1 cellular context compared by ENCODE assay signal in the genomic region with DNA sequence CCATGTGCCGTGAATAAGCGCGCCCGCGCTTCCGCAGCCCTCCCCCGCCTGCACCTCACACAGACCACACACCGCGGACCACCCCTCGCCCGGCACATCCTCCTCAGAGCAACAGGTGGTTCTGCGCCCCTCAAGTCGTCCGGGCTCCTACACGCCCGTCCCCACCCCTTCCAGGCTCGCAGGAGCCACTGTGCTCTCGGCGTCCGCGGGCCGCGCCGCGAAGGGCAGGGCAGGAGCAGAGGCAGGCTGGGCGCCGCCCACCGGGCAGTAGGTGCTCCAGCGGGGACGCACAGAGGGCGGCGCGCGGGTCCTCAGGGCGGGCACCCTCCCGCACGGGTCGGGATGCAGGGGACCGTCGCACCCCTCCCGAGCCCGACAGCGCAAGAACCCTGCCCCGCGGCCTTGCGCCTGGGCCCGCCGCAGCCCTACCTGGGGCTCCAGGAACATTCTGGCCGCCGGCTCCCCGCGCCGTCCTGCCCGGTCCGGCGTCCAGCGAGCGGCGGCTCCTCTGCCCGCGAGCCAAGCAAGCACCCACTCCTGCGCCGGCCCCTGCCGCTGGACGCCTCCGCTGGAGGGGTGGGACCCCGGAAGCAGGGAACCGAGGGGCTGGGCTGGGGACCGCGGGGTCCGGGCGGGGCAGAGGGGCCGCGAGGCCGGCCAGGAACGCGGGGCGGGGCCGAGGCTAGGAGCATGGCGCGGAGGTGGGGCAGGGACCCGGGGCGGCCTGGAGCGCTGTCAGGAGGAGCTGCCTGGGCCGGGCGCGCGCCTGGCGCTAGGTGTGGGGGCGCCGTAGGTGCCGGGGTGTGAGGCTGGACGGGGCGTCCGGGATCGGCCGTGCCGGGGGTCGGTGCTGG.
TF ChIP-seq lines count a peak whose summit lies in the region.

No MANE protein-coding gene starts in this region.

TF ChIP-seq in HepG2, 621 proteins besides CTCF, POLR2A, EP300 and RAD21 (continued from another document):
- TF ChIP-seq, protein P1, sequence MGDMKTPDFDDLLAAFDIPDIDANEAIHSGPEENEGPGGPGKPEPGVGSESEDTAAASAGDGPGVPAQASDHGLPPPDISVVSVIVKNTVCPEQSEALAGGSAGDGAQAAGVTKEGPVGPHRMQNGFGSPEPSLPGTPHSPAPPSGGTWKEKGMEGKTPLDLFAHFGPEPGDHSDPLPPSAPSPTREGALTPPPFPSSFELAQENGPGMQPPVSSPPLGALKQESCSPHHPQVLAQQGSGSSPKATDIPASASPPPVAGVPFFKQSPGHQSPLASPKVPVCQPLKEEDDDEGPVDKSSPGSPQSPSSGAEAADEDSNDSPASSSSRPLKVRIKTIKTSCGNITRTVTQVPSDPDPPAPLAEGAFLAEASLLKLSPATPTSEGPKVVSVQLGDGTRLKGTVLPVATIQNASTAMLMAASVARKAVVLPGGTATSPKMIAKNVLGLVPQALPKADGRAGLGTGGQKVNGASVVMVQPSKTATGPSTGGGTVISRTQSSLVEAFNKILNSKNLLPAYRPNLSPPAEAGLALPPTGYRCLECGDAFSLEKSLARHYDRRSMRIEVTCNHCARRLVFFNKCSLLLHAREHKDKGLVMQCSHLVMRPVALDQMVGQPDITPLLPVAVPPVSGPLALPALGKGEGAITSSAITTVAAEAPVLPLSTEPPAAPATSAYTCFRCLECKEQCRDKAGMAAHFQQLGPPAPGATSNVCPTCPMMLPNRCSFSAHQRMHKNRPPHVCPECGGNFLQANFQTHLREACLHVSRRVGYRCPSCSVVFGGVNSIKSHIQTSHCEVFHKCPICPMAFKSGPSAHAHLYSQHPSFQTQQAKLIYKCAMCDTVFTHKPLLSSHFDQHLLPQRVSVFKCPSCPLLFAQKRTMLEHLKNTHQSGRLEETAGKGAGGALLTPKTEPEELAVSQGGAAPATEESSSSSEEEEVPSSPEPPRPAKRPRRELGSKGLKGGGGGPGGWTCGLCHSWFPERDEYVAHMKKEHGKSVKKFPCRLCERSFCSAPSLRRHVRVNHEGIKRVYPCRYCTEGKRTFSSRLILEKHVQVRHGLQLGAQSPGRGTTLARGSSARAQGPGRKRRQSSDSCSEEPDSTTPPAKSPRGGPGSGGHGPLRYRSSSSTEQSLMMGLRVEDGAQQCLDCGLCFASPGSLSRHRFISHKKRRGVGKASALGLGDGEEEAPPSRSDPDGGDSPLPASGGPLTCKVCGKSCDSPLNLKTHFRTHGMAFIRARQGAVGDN (CRISPR knock-in tag; IDR thresholded peaks at IDR 0.05), result peak; percentile 33
- TF ChIP-seq TRIM24 (CRISPR knock-in tag; IDR thresholded peaks at IDR 0.05) (no peak), ARID2 (CRISPR knock-in tag; IDR thresholded peaks at IDR 0.05; ENCODE audit: borderline replicate concordance) (no peak), ZZZ3 (CRISPR knock-in tag; IDR thresholded peaks at IDR 0.05; ENCODE audit: borderline replicate concordance) (no peak)
- TF ChIP-seq, protein P2, sequence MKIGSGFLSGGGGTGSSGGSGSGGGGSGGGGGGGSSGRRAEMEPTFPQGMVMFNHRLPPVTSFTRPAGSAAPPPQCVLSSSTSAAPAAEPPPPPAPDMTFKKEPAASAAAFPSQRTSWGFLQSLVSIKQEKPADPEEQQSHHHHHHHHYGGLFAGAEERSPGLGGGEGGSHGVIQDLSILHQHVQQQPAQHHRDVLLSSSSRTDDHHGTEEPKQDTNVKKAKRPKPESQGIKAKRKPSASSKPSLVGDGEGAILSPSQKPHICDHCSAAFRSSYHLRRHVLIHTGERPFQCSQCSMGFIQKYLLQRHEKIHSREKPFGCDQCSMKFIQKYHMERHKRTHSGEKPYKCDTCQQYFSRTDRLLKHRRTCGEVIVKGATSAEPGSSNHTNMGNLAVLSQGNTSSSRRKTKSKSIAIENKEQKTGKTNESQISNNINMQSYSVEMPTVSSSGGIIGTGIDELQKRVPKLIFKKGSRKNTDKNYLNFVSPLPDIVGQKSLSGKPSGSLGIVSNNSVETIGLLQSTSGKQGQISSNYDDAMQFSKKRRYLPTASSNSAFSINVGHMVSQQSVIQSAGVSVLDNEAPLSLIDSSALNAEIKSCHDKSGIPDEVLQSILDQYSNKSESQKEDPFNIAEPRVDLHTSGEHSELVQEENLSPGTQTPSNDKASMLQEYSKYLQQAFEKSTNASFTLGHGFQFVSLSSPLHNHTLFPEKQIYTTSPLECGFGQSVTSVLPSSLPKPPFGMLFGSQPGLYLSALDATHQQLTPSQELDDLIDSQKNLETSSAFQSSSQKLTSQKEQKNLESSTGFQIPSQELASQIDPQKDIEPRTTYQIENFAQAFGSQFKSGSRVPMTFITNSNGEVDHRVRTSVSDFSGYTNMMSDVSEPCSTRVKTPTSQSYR (CRISPR knock-in tag; IDR thresholded peaks at IDR 0.05; ENCODE audit: borderline replicate concordance), result no peak
- TF ChIP-seq, protein P3, sequence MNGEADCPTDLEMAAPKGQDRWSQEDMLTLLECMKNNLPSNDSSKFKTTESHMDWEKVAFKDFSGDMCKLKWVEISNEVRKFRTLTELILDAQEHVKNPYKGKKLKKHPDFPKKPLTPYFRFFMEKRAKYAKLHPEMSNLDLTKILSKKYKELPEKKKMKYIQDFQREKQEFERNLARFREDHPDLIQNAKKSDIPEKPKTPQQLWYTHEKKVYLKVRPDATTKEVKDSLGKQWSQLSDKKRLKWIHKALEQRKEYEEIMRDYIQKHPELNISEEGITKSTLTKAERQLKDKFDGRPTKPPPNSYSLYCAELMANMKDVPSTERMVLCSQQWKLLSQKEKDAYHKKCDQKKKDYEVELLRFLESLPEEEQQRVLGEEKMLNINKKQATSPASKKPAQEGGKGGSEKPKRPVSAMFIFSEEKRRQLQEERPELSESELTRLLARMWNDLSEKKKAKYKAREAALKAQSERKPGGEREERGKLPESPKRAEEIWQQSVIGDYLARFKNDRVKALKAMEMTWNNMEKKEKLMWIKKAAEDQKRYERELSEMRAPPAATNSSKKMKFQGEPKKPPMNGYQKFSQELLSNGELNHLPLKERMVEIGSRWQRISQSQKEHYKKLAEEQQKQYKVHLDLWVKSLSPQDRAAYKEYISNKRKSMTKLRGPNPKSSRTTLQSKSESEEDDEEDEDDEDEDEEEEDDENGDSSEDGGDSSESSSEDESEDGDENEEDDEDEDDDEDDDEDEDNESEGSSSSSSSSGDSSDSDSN (CRISPR knock-in tag; IDR thresholded peaks at IDR 0.05), result peak; percentile 39; the same call in 1 of the 2 replicates
- TF ChIP-seq, protein P4, sequence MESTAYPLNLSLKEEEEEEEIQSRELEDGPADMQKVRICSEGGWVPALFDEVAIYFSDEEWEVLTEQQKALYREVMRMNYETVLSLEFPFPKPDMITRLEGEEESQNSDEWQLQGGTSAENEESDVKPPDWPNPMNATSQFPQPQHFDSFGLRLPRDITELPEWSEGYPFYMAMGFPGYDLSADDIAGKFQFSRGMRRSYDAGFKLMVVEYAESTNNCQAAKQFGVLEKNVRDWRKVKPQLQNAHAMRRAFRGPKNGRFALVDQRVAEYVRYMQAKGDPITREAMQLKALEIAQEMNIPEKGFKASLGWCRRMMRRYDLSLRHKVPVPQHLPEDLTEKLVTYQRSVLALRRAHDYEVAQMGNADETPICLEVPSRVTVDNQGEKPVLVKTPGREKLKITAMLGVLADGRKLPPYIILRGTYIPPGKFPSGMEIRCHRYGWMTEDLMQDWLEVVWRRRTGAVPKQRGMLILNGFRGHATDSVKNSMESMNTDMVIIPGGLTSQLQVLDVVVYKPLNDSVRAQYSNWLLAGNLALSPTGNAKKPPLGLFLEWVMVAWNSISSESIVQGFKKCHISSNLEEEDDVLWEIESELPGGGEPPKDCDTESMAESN (CRISPR knock-in tag; conservative IDR thresholded peaks at IDR 0.05), result 0 out of 2 replicates have a peak, but pooled peaks have one; percentile 25
TF ChIP-seq in HepG2: peak in this region for 5.
